ENCODE assay signal across 8 cellular contexts in the genomic region with DNA sequence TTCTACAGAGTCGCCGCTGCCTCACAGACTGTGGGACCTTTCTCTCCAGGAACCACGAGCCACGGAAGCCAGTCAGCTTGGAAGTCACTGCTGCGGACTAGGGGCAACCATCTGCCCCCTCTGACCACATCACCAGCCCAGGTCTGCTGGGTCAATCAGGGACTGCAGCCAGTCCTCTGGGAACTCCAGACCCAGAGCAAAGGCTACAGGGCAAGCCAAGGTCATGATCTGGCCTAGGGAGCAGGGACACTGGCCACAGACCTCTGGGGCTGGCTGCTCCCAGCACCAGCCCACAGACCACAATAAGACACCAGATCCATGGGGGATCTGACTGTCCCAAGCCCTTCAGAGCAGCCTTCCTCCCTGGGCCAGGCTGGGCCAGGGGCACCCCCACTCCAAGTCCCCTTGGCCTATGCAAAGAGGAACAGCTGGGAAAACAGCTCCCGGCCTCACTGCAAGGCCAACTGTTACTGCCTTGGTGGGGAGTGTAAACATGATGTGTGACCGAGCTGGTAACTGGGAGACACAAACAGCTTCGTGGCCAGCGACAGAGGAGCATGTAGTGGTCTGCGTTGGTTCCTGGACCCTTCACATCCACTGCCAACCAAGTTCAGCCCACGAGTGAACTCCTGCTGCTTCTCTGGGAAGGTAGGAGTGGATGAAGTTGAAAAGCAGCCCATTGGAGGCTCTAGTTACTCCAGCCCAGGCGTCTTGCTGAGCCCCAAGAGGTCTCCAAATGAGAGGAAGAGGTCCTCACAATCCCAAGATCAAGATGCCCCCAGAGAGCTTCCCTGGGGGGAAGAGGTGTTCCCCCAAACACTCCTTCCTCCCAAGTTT. TPM values are rescaled to one million over a fixed set of nuclear protein-coding genes. Genes with fewer than 3 reads are reported as not detected.
DNase-seq lines count a peak whose midpoint lies in the region; ATAC-seq and TF ChIP-seq lines count a peak whose summit lies in the region.

No MANE protein-coding gene starts in this region.

- CTCF ChIA-PET in AG04450 (lab: Charles Lee): interaction anchor here (0.8 kb wide), 1 partner anchor 13 kb away, joined by 3 read pairs; no protein-coding TSS in a partner anchor

- H3K9me3 ChIP-seq in AG04450 (ENCODE audit: control insufficient read depth, insufficient read depth, low read length) (no peaks in the 10 kb centered on the region), mucosa of stomach (ENCODE audit: control insufficient read depth, low read length) (no peaks in the 10 kb centered on the region)

- H3K27ac ChIP-seq in AG04450 (ENCODE audit: low read depth, low read length) (peak overlapping the region; percentile 74), HL-60 (replicated peaks) (peak overlapping the region; percentile 70)

- H3K4me3 ChIP-seq in AG04450 (ENCODE audit: low read depth, low read length) (peak overlapping the region; percentile 83), HL-60 (replicated peaks; ENCODE audit: insufficient read depth, low read length) (peak overlapping the region; percentile 77), cardiac fibroblast (replicated peaks in 1 of 2; ENCODE audit: low read depth in 2 of 2, low read length in 2 of 2) (peak overlapping the region; percentile 85 to 87), mucosa of stomach (ENCODE audit: low read length) (peak overlapping the region; percentile 54)

- H3K9ac ChIP-seq in mucosa of stomach (ENCODE audit: low read length): peak overlapping the region; percentile 76

- TF ChIP-seq CTCF in AG04450 (IDR thresholded peaks at IDR 0.05; ENCODE audit: low read depth, low read length) (no peak), HL-60 (IDR thresholded peaks at IDR 0.05; ENCODE audit: insufficient read depth, low read length) (no peak), cardiac fibroblast (IDR thresholded peaks at IDR 0.05; ENCODE audit: low read depth, low read length) (no peak)

- H3K27me3 ChIP-seq in AG04450 (ENCODE audit: control insufficient read depth, insufficient read depth, low read length): no peaks in the 10 kb centered on the region
- no peaks in the 10 kb centered on the region for H3K27me3 ChIP-seq in HL-60 (ENCODE audit: insufficient read depth, poor library complexity, severe bottlenecking)
- no peaks in the 10 kb centered on the region for H3K27me3 ChIP-seq in mucosa of stomach (ENCODE audit: control insufficient read depth, insufficient read depth, low read length)

- DNase-seq in AG04450 (ENCODE audit: low read depth, low spot score) (no peak), HL-60 (ENCODE audit: low read depth in 1 of 2, low spot score in 1 of 2) (no peak), cardiac fibroblast (ENCODE audit: low read depth in 2 of 2) (peak in 1 of 2 donors; percentile 13), kidney glomerular epithelial cell (lab: John Stamatoyannopoulos, UW) (no peak)

- POLR2A ChIA-PET in AG04450 (lab: Yijun Ruan, JAX): interaction anchor here (1.1 kb wide), 1 partner anchor 53 kb away, joined by 3 read pairs; no protein-coding TSS in a partner anchor

- ATAC-seq in GM21717 (IDR thresholded peaks at IDR 0.05; ENCODE audit: unreplicated experiment): no peak
- no peak for ATAC-seq in HG02678 (IDR thresholded peaks at IDR 0.05; ENCODE audit: unreplicated experiment)
- no peak for ATAC-seq in HG03565 (IDR thresholded peaks at IDR 0.05; ENCODE audit: unreplicated experiment)

- H3K4me1 ChIP-seq in mucosa of stomach (ENCODE audit: control insufficient read depth, insufficient read depth, low read length): peaks cover 44% of the 10 kb centered on the region

- H3K36me3 ChIP-seq in mucosa of stomach (ENCODE audit: control insufficient read depth, insufficient read depth, low read length): no peaks in the 10 kb centered on the region

RNA-seq across cellular contexts. Expression of a gene that starts 1.5 kb away (rescaled TPM):
- 99.8 and 122 TPM in 2 replicates for polyA plus RNA-seq in AG04450 (2011; rRNA removed)
- polyA minus RNA-seq in AG04450 (2011; rRNA and poly(A)+ RNA removed): 106 and 151 TPM in 2 replicates

RNA-seq across cellular contexts. Expression of a gene that starts 57.1 kb away (rescaled TPM):
- polyA plus RNA-seq in AG04450 (2011; rRNA removed): 0.16 and 0.21 TPM in 2 replicates
- polyA minus RNA-seq in AG04450 (2011; rRNA and poly(A)+ RNA removed): not detected in 2 replicates
